ENCODE assay signal across 9 cellular contexts in genomic region chrX:39158801-39159657, GRCh38.
DNase-seq lines count a peak whose midpoint lies in the region; ATAC-seq lines count a peak whose summit lies in the region.
"Had no signal": no experiment of that assay in that cellular context is flagged by ENCODE, and none has a peak within 500 bp of the region (broad histone marks: within the 10 kb centered on the region; RNA-seq: fewer than 3 reads in every experiment).

No MANE protein-coding gene starts in this region.

- H3K4me3 ChIP-seq in CD4-positive, alpha-beta memory T cell (ENCODE audit: low read length in 2 of 2): no peak overlapping the region
- H3K4me3 ChIP-seq: GM23338 had no signal

- POLR2A ChIA-PET in CD4-positive, alpha-beta memory T cell (lab: Charles Lee; ENCODE audit: partially characterized antibody): no interaction called here

- H3K27me3 Mint-ChIP-seq in activated T-cell treated with anti-CD3 and anti-CD28 coated beads, Interleukin-2, amount 50 U/mL, for 24 hours: peaks cover 53% of the 10 kb centered on the region
- H3K27me3 Mint-ChIP-seq in activated T-helper 17 cell treated with anti-CD3 and anti-CD28 coated beads, Interleukin-2, amount 50 U/mL, for 72 hours: peaks cover 13% of the 10 kb centered on the region
- peaks cover 2 to 4% of the 10 kb centered on the region in 2 donors for H3K27me3 Mint-ChIP-seq in CD4-positive, alpha-beta memory T cell

- intact Hi-C loops in CD4-positive, alpha-beta memory T cell (cut with micrococcal nuclease): no loop called here

- H3K27ac Mint-ChIP-seq in activated T-cell treated with anti-CD3 and anti-CD28 coated beads, Interleukin-2, amount 50 U/mL, for 24 hours: no peak overlapping the region
- no peak overlapping the region for H3K27ac Mint-ChIP-seq in activated T-helper 17 cell treated with anti-CD3 and anti-CD28 coated beads, Interleukin-2, amount 50 U/mL, for 72 hours
- peak overlapping the region in 1 of 7 donors; percentile 11 for H3K27ac Mint-ChIP-seq in CD4-positive, alpha-beta memory T cell

- no peaks in the 10 kb centered on the region for H3K27me3 ChIP-seq in CD4-positive, alpha-beta memory T cell (ENCODE audit: insufficient read depth, low read length)

- peak; percentile 64 for ATAC-seq in GM19452 (IDR thresholded peaks at IDR 0.05; ENCODE audit: unreplicated experiment)
- ATAC-seq in activated T-helper 17 cell treated with anti-CD3 and anti-CD28 coated beads, Interleukin-2, amount 50 U/mL, for 72 hours (replicated peaks): no peak
- ATAC-seq: GM23338 had no signal

- H3K36me3 Mint-ChIP-seq in activated T-cell treated with anti-CD3 and anti-CD28 coated beads, Interleukin-2, amount 50 U/mL, for 24 hours (ENCODE audit: low read depth): no peaks in the 10 kb centered on the region
- H3K36me3 Mint-ChIP-seq in activated T-helper 17 cell treated with anti-CD3 and anti-CD28 coated beads, Interleukin-2, amount 50 U/mL, for 72 hours (ENCODE audit: low read depth): no peaks in the 10 kb centered on the region
- no peaks in the 10 kb centered on the region for H3K36me3 Mint-ChIP-seq in CD4-positive, alpha-beta memory T cell

- no peaks in the 10 kb centered on the region for H3K4me1 ChIP-seq in CD4-positive, alpha-beta memory T cell (ENCODE audit: insufficient read depth, low read length)

- CTCF ChIA-PET in CD4-positive, alpha-beta memory T cell (lab: Charles Lee; ENCODE audit: partially characterized antibody): interaction anchor here (0.9 to 1.4 kb wide), 2 partner anchors 8 to 9 kb away, joined by 3 read pairs; no protein-coding TSS in a partner anchor

- no peak overlapping the region for H3K27ac ChIP-seq in CD4-positive, alpha-beta memory T cell (ENCODE audit: low read depth, low read length)

- H3K9me3 Mint-ChIP-seq in activated T-cell treated with anti-CD3 and anti-CD28 coated beads, Interleukin-2, amount 50 U/mL, for 24 hours: no peaks in the 10 kb centered on the region
- H3K9me3 Mint-ChIP-seq in activated T-helper 17 cell treated with anti-CD3 and anti-CD28 coated beads, Interleukin-2, amount 50 U/mL, for 72 hours: no peaks in the 10 kb centered on the region
- peaks cover 0 to 2% (median 0%) of the 10 kb centered on the region in 8 donors for H3K9me3 Mint-ChIP-seq in CD4-positive, alpha-beta memory T cell
- H3K9me3 Mint-ChIP-seq: GM23338 had no signal

- peaks cover 32% of the 10 kb centered on the region for H3K4me1 Mint-ChIP-seq in activated T-cell treated with anti-CD3 and anti-CD28 coated beads, Interleukin-2, amount 50 U/mL, for 24 hours (ENCODE audit: low read depth)
- H3K4me1 Mint-ChIP-seq in activated T-helper 17 cell treated with anti-CD3 and anti-CD28 coated beads, Interleukin-2, amount 50 U/mL, for 72 hours: peaks cover 6% of the 10 kb centered on the region
- H3K4me1 Mint-ChIP-seq in CD4-positive, alpha-beta memory T cell: peaks cover 2 to 10% (median 4%) of the 10 kb centered on the region in 4 donors

- H3K9me3 ChIP-seq in CD4-positive, alpha-beta memory T cell (ENCODE audit: control insufficient read depth in 1 of 2, low read length in 2 of 2): no peaks in the 10 kb centered on the region

- DNase-seq in NCI-H1417 (lab: John Stamatoyannopoulos, UW) (peak; percentile 39 to 96 (median 81)), UCSD-AML1 (lab: John Stamatoyannopoulos, UW; ENCODE audit: unreplicated experiment) (peak; percentile 16), non-pigmented ciliary epithelial cell (ENCODE audit: low read depth) (peak; percentile 66)
- no peak for DNase-seq in activated T-cell treated with anti-CD3 and anti-CD28 coated beads, Interleukin-2, amount 50 U/mL, for 24 hours
- DNase-seq in CD4-positive, alpha-beta memory T cell: no peak
- DNase-seq in activated CD4-positive, alpha-beta T cell treated with anti-CD3 and anti-CD28 coated beads for 1 hour: no peak

- H3K4me3 Mint-ChIP-seq in activated T-cell treated with anti-CD3 and anti-CD28 coated beads, Interleukin-2, amount 50 U/mL, for 24 hours: no peak overlapping the region
- H3K4me3 Mint-ChIP-seq in activated T-helper 17 cell treated with anti-CD3 and anti-CD28 coated beads, Interleukin-2, amount 50 U/mL, for 72 hours: no peak overlapping the region
- H3K4me3 Mint-ChIP-seq in CD4-positive, alpha-beta memory T cell: no peak overlapping the region
- H3K4me3 Mint-ChIP-seq: GM23338 had no signal

- H3K36me3 ChIP-seq in CD4-positive, alpha-beta memory T cell (ENCODE audit: insufficient read depth, low read length): no peaks in the 10 kb centered on the region

Comparison
In these comparisons a context has a peak if more than half of its experiments do, and no peak if none do; other contexts are left out.
1. DNase-seq: peak in NCI-H1417 (3 of 3), UCSD-AML1 (single experiment) and non-pigmented ciliary epithelial cell (single experiment); none in activated T-cell treated with anti-CD3 and anti-CD28 coated beads, Interleukin-2, amount 50 U/mL, for 24 hours (single experiment), CD4-positive, alpha-beta memory T cell (0 of 5) and activated CD4-positive, alpha-beta T cell treated with anti-CD3 and anti-CD28 coated beads for 1 hour (single experiment).